1 cellular context compared by ENCODE assay signal in the genomic region with DNA sequence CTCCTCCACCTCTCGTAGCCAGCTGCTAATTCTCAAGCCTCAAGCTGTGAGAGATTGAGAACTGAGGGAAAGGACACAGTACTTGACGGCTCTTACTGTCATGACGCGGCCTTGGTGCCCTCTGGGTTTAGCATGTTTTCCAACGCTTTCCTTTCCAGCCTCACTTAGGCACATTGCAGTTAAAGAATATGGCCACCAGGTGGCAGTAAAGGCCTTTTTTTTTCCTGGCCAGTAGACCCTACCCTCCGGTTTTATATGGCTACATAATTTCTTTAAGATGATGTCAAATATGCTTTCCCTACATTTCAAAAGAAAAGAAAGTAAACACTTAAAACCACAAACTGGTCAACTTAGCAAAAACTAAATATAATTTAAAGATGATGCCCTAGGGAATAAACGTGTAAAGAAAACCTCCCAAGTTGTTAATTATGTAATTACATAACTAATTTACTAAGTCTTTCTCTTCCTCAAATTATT.
TF ChIP-seq lines count a peak whose summit lies in the region.

No MANE protein-coding gene starts in this region.

TF ChIP-seq in HepG2, 621 proteins besides CTCF, POLR2A, EP300 and RAD21 (continued from another document):
- TF ChIP-seq ARID5B (CRISPR knock-in tag; IDR thresholded peaks at IDR 0.05) (no peak), ATM (IDR thresholded peaks at IDR 0.05; ENCODE audit: borderline replicate concordance) (no peak), MEIS1 (CRISPR knock-in tag; IDR thresholded peaks at IDR 0.05; ENCODE audit: borderline replicate concordance) (no peak), HMGA1 (CRISPR knock-in tag; conservative IDR thresholded peaks at IDR 0.05) (no peak), ZBTB2 (CRISPR knock-in tag; IDR thresholded peaks at IDR 0.05; ENCODE audit: low read depth) (no peak), GATAD2A (CRISPR knock-in tag; IDR thresholded peaks at IDR 0.05) (0 out of 2 replicates have a peak, but pooled peaks have one; percentile 19), SMYD3 (CRISPR knock-in tag; IDR thresholded peaks at IDR 0.05) (no peak), SP1 (IDR thresholded peaks at IDR 0.05) (no peak), SP1 (CRISPR knock-in tag; IDR thresholded peaks at IDR 0.05) (no peak), PHF5A (CRISPR knock-in tag; IDR thresholded peaks at IDR 0.05; ENCODE audit: low read depth, unreplicated experiment) (no peak), ELF3 (CRISPR knock-in tag; IDR thresholded peaks at IDR 0.05) (no peak), EZH2 (conservative IDR thresholded peaks at IDR 0.05; ENCODE audit: low read depth, low read length) (no peak), ZSCAN9 (CRISPR knock-in tag; IDR thresholded peaks at IDR 0.05; ENCODE audit: borderline replicate concordance) (no peak), CENPT (CRISPR knock-in tag; IDR thresholded peaks at IDR 0.05; ENCODE audit: low read depth) (no peak), HMGXB4 (CRISPR knock-in tag; IDR thresholded peaks at IDR 0.05; ENCODE audit: borderline replicate concordance in 1 of 2, low read depth in 1 of 2) (peak in 1 of 2 experiments; percentile 41; a peak in 1 of 4 replicates), GMEB1 (CRISPR knock-in tag; IDR thresholded peaks at IDR 0.05; ENCODE audit: borderline replicate concordance) (no peak), SMC3 (IDR thresholded peaks at IDR 0.05; ENCODE audit: low read length) (peak; percentile 82), CENPX (CRISPR knock-in tag; IDR thresholded peaks at IDR 0.05) (no peak), ELF1 (CRISPR knock-in tag; IDR thresholded peaks at IDR 0.05) (no peak), MIXL1 (CRISPR knock-in tag; IDR thresholded peaks at IDR 0.05) (0 out of 2 replicates have a peak, but pooled peaks have one; percentile 59), FOSL2 (CRISPR knock-in tag; IDR thresholded peaks at IDR 0.05) (0 out of 2 replicates have a peak, but pooled peaks have one; percentile 11)
- TF ChIP-seq, protein P1, sequence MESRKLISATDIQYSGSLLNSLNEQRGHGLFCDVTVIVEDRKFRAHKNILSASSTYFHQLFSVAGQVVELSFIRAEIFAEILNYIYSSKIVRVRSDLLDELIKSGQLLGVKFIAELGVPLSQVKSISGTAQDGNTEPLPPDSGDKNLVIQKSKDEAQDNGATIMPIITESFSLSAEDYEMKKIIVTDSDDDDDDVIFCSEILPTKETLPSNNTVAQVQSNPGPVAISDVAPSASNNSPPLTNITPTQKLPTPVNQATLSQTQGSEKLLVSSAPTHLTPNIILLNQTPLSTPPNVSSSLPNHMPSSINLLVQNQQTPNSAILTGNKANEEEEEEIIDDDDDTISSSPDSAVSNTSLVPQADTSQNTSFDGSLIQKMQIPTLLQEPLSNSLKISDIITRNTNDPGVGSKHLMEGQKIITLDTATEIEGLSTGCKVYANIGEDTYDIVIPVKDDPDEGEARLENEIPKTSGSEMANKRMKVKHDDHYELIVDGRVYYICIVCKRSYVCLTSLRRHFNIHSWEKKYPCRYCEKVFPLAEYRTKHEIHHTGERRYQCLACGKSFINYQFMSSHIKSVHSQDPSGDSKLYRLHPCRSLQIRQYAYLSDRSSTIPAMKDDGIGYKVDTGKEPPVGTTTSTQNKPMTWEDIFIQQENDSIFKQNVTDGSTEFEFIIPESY (CRISPR knock-in tag; IDR thresholded peaks at IDR 0.05) = peak; percentile 16; the same call in 1 of the 2 replicates
